Comparison of ENCODE assay signal across 12 cellular contexts in the genomic region with DNA sequence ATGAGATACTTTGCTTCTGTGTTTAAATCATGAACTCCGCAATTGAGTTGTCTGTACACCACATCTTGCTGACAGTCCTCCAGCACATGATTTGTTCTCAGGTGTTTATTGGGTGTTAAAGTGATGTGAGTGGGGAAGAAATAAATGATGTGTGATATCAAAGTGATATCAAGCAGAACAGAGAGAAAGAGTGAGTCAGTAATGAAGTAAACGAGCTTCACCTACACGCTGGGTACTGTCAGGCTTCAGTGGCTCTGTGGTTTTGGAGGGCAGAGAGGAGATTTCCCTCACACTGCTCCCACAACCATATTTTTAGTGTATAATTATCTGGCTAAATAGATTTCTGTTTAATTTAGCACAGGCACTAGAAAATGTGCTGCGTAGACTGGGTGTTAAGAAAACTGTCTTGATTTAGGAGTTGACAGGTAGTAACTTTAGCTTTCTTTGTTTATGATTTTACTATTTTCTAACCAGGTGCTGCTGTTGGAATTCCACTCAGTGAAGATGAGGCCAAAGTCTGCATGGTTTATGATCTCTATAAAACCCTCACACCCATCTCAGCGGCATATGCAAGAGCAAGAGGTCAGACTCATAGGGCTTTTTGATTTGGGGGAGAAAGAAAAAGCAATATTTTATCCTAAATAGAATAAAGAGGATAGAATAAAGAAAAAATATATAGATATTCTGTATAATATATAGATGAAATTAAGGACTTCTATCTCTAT. TPM values are rescaled to one million over a fixed set of nuclear protein-coding genes. Genes with fewer than 3 reads are reported as not detected.
A peak's percentile ranks its signal among the peaks of the same experiment; 100 is the strongest.
DNase-seq lines count a peak whose midpoint lies in the region; ATAC-seq, FAIRE-seq and TF ChIP-seq lines count a peak whose summit lies in the region.
"Had no signal": no experiment of that assay in that cellular context is flagged by ENCODE, and none has a peak within 500 bp of the region (broad histone marks: within the 10 kb centered on the region; RNA-seq: fewer than 3 reads in every experiment).

No MANE protein-coding gene starts in this region.

- H3K4me3 Mint-ChIP-seq in Caco-2 (ENCODE audit: unreplicated experiment): peak overlapping the region; percentile 6
- H3K4me3 Mint-ChIP-seq in activated B cell treated with CpG ODN at 0.5 μM for 24 hours: peak overlapping the region; percentile 15
- H3K4me3 Mint-ChIP-seq in osteocyte (ENCODE audit: unreplicated experiment): no peak overlapping the region

- no peak for TF ChIP-seq CTCF in Caco-2 (IDR thresholded peaks at IDR 0.05; ENCODE audit: insufficient read depth in 1 of 2, low read depth in 1 of 2, low read length in 1 of 2, severe bottlenecking in 1 of 2, unreplicated experiment in 1 of 2)
- no peak for TF ChIP-seq CTCF in activated B cell treated with CpG ODN at 0.5 μM for 24 hours (IDR thresholded peaks at IDR 0.05)
- TF ChIP-seq CTCF in osteocyte (IDR thresholded peaks at IDR 0.05): no peak

- H3K27me3 ChIP-seq in Caco-2 (replicated peaks; ENCODE audit: control insufficient read depth, insufficient read depth, low read length): no peaks in the 10 kb centered on the region

- H3K36me3 Mint-ChIP-seq in Caco-2 (ENCODE audit: insufficient read depth, unreplicated experiment): peaks cover 93% of the 10 kb centered on the region
- H3K36me3 Mint-ChIP-seq in activated B cell treated with CpG ODN at 0.5 μM for 24 hours (ENCODE audit: low read depth): peaks cover 80% of the 10 kb centered on the region
- H3K36me3 Mint-ChIP-seq in osteocyte (ENCODE audit: unreplicated experiment): peaks cover 56% of the 10 kb centered on the region

- no peaks in the 10 kb centered on the region for H3K9me3 ChIP-seq in Caco-2

- no TSS peak for BruUV-seq in Caco-2 (replicated peaks; lab: Mats Ljungman, UMichigan)

- H3K27ac Mint-ChIP-seq in Caco-2 (ENCODE audit: unreplicated experiment): peak overlapping the region; percentile 3
- H3K27ac Mint-ChIP-seq in activated B cell treated with CpG ODN at 0.5 μM for 24 hours: peak overlapping the region; percentile 67
- H3K27ac Mint-ChIP-seq in osteocyte (ENCODE audit: unreplicated experiment): no peak overlapping the region
- H3K27ac Mint-ChIP-seq: activated T-helper 2 cell treated with anti-CD3 and anti-CD28 coated beads, Interferon-gamma antibody, Interleukin-2, Interleukin-4, amounts not matched to agents 10 μg/mL and 5 μg/mL and 100 μg/mL, durations not matched to agents 14 hours and 24 hours and 36 hours had no signal

- no peak overlapping the region for H3K4me3 ChIP-seq in Caco-2 (ENCODE audit: low read depth, low read length)

- H3K4me1 Mint-ChIP-seq in Caco-2 (ENCODE audit: low read depth, unreplicated experiment) (peaks cover 23% of the 10 kb centered on the region), activated B cell treated with CpG ODN at 0.5 μM for 24 hours (peaks cover 14% of the 10 kb centered on the region), osteocyte (ENCODE audit: unreplicated experiment) (peaks cover 7% of the 10 kb centered on the region)

- ATAC-seq in HG03108 (IDR thresholded peaks at IDR 0.05; ENCODE audit: unreplicated experiment): peak; percentile 83
- peak; percentile 97 for ATAC-seq in activated B cell treated with CpG ODN at 0.5 μM for 24 hours (ENCODE audit: low read depth)

- H3K9me3 Mint-ChIP-seq in Caco-2 (ENCODE audit: unreplicated experiment): no peaks in the 10 kb centered on the region
- H3K9me3 Mint-ChIP-seq in activated B cell treated with CpG ODN at 0.5 μM for 24 hours: no peaks in the 10 kb centered on the region
- H3K9me3 Mint-ChIP-seq in osteocyte (ENCODE audit: unreplicated experiment): no peaks in the 10 kb centered on the region
- H3K9me3 Mint-ChIP-seq: activated T-helper 2 cell treated with anti-CD3 and anti-CD28 coated beads, Interferon-gamma antibody, Interleukin-2, Interleukin-4, amounts not matched to agents 10 μg/mL and 5 μg/mL and 100 μg/mL, durations not matched to agents 14 hours and 24 hours and 36 hours had no signal

- H3K4me1 ChIP-seq in Caco-2: peaks cover 28% of the 10 kb centered on the region

- CTCF ChIA-PET in Caco-2 (lab: Charles Lee) (no interaction called here), activated B cell treated with CpG ODN at 0.5 μM for 24 hours (lab: Charles Lee) (no interaction called here)

- intact Hi-C loops in Caco-2 (cut with micrococcal nuclease; ENCODE audit: unreplicated experiment) (loop anchor here (1.0 kb wide), 1 partner anchor 21 kb away; a partner anchor contains a TSS), activated B cell treated with CpG ODN at 0.5 μM for 24 hours (cut with micrococcal nuclease) (loop anchor here (2.0 to 10.0 kb wide), 2 partner anchors 20 to 582 kb away; a partner anchor contains a TSS)

- peak; percentile 48 to 54 for DNase-seq in Caco-2
- no peak for DNase-seq in GM19239 (ENCODE audit: insufficient read length, low spot score)
- no peak for DNase-seq in activated B cell treated with CpG ODN at 0.5 μM for 24 hours
- no peak for DNase-seq in NCI-H2227 treated with DMSO at 0.1 percent for 48 hours (lab: John Stamatoyannopoulos, UW)
- no peak for DNase-seq in DMS 273 (lab: John Stamatoyannopoulos, UW; ENCODE audit: unreplicated experiment)
- no peak for DNase-seq in iPS-NIHi7 (ENCODE audit: extremely low spot score)
- no peak for DNase-seq in osteocyte (ENCODE audit: extremely low spot score, unreplicated experiment)
- DNase-seq: C1 segment of cervical spinal cord; effector CD4-positive, alpha-beta T cell; NCI-H446 treated with DMSO at 0.1 percent for 48 hours had no signal

- no peaks in the 10 kb centered on the region; the same call in 1 of the 2 replicates for H3K36me3 ChIP-seq in Caco-2 (ENCODE audit: control insufficient read depth, insufficient read depth, low read length)

- FAIRE-seq in GM19239 (lab: Jason Lieb, UNC): peak; percentile 88

- H3K27me3 Mint-ChIP-seq in Caco-2 (ENCODE audit: insufficient read depth, unreplicated experiment): no peaks in the 10 kb centered on the region
- H3K27me3 Mint-ChIP-seq in activated B cell treated with CpG ODN at 0.5 μM for 24 hours: no peaks in the 10 kb centered on the region
- H3K27me3 Mint-ChIP-seq in osteocyte (ENCODE audit: unreplicated experiment): no peaks in the 10 kb centered on the region

- POLR2A ChIA-PET in Caco-2 (lab: Charles Lee): no interaction called here
- POLR2A ChIA-PET in activated B cell treated with CpG ODN at 0.5 μM for 24 hours (lab: Charles Lee): interaction anchor here (1.0 kb wide), 1 partner anchor 21 kb away, joined by 3 read pairs; a partner anchor contains a TSS

RNA-seq across cellular contexts. Expression of a gene that starts 21.2 kb away (rescaled TPM):
- total RNA-seq in Caco-2 (2022): 318 and 325 TPM in 2 replicates
- 161 and 179 TPM in 2 replicates for total RNA-seq in activated B cell treated with CpG ODN at 0.5 μM for 24 hours
- total RNA-seq in osteocyte: 89.7 and 97.3 TPM in 2 replicates

Comparison
In these comparisons a context has a peak if more than half of its experiments do, and no peak if none do; other contexts are left out.
1. DNase-seq: peak in Caco-2 (2 of 2); none in GM19239 (single experiment), activated B cell treated with CpG ODN at 0.5 μM for 24 hours (single experiment), NCI-H2227 treated with DMSO at 0.1 percent for 48 hours (single experiment), DMS 273 (single experiment), iPS-NIHi7 (single experiment) and osteocyte (single experiment).